9 cellular contexts compared by ENCODE assay signal in the genomic region with DNA sequence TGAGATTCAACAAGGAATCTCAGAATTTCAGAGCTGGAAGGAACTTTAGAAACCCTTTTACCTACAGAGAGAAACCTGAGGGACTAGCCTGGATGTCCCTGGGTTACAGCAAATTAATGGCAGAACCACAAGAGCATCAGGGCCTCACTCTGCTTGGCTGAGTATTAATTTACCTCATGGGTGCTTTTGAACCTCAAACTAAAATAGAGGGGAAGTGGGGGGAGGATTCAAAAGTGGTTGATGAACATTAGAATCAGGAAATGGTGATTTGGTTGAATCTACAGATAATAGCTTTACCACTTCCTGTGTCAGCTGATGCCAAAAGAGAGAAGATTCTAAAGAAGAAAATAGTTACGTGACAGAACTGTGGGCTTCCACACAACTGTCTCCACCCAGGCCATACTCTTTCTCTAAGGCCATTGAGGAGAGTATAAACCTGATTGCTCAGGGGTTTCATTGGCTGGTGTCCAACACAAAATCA. TPM values are rescaled to one million over a fixed set of nuclear protein-coding genes. Genes with fewer than 3 reads are reported as not detected.
DNase-seq lines count a peak whose midpoint lies in the region; ATAC-seq and TF ChIP-seq lines count a peak whose summit lies in the region.
"Had no signal": no experiment of that assay in that cellular context is flagged by ENCODE, and none has a peak within 500 bp of the region (broad histone marks: within the 10 kb centered on the region; RNA-seq: fewer than 3 reads in every experiment).

No MANE protein-coding gene starts in this region.

- H2AFZ ChIP-seq in mammary epithelial cell (ENCODE audit: low read depth, low read length) = peak overlapping the region; percentile 26
- no peak overlapping the region for H2AFZ ChIP-seq in SU-DHL-6 (ENCODE audit: low read depth, low read length, severe bottlenecking)

- no peak overlapping the region for H3K9ac ChIP-seq in mammary epithelial cell (ENCODE audit: insufficient read depth, low read length)
- no peak overlapping the region for H3K9ac ChIP-seq in SU-DHL-6 (ENCODE audit: low read length)

- H3K79me2 ChIP-seq in mammary epithelial cell (ENCODE audit: insufficient read depth, low read length) (no peaks in the 10 kb centered on the region), SU-DHL-6 (ENCODE audit: insufficient read depth, low read length) (no peaks in the 10 kb centered on the region)

- H3K9me3 ChIP-seq in mammary epithelial cell (replicated peaks; ENCODE audit: insufficient read depth, low read length) (no peaks in the 10 kb centered on the region), SU-DHL-6 (ENCODE audit: insufficient read depth, low read length) (no peaks in the 10 kb centered on the region)

- no peak overlapping the region for H3K4me2 ChIP-seq in mammary epithelial cell (ENCODE audit: insufficient read depth, low read depth, low read length)
- H3K4me2 ChIP-seq in SU-DHL-6 (ENCODE audit: low read depth, low read length, poor library complexity, severe bottlenecking) = peak overlapping the region; percentile 43

- CTCF ChIA-PET in mammary epithelial cell (lab: Charles Lee; ENCODE audit: low non-redundant PET) (interaction anchor here (0.6 kb wide), 1 partner anchor 66 kb away, joined by 3 read pairs; no protein-coding TSS in a partner anchor), MCF 10A (lab: Yijun Ruan, JAX) (interaction anchor here (0.9 to 1.0 kb wide), 2 partner anchors 13 to 90 kb away, joined by 3 to 4 read pairs; no protein-coding TSS in a partner anchor)

- H3K9me3 Mint-ChIP-seq in MCF 10A (ENCODE audit: unreplicated experiment) (peaks cover 8% of the 10 kb centered on the region), type B pancreatic cell (peaks cover 15% of the 10 kb centered on the region)
- peaks cover 10% of the 10 kb centered on the region for H3K9me3 Mint-ChIP-seq in stimulated activated naive CD8-positive, alpha-beta T cell treated with anti-CD3 and anti-CD28 coated beads, Interleukin-15, Interleukin-2, amounts not matched to agents 100 ng/mL and 50 ng/mL, for 24 hours

- dilution Hi-C loops in mammary epithelial cell (cut with HindIII; ENCODE audit: low sequenced_read_pairs) = loop anchor here (5.0 kb wide), 1 partner anchor 84 kb away; no protein-coding TSS in a partner anchor

- H3K27ac ChIP-seq in mammary epithelial cell (ENCODE audit: insufficient read depth, low read depth, low read length) (no peak overlapping the region), SU-DHL-6 (ENCODE audit: low read depth, low read length) (peak overlapping the region; percentile 31)

- H4K20me1 ChIP-seq in mammary epithelial cell (ENCODE audit: insufficient read depth, low read length) = no peaks in the 10 kb centered on the region
- H4K20me1 ChIP-seq in SU-DHL-6 (ENCODE audit: low read depth, low read length) = no peaks in the 10 kb centered on the region

- in situ Hi-C loops in mammary epithelial cell (cut with MboI; ENCODE audit: low sequenced_read_pairs in 2 of 2) = no loop called here

- H3K4me3 Mint-ChIP-seq in MCF 10A (ENCODE audit: unreplicated experiment) (no peak overlapping the region), type B pancreatic cell (no peak overlapping the region)
- peak overlapping the region; percentile 28 for H3K4me3 Mint-ChIP-seq in stimulated activated naive CD8-positive, alpha-beta T cell treated with anti-CD3 and anti-CD28 coated beads, Interleukin-15, Interleukin-2, amounts not matched to agents 100 ng/mL and 50 ng/mL, for 24 hours

- TF ChIP-seq CTCF in mammary epithelial cell (conservative IDR thresholded peaks at IDR 0.05 in 1 of 2, IDR thresholded peaks at IDR 0.05 in 1 of 2; ENCODE audit: extremely low read depth in 1 of 2, insufficient read depth in 1 of 2, low read depth in 1 of 2, low read length in 2 of 2) (no peak), MCF 10A (IDR thresholded peaks at IDR 0.05; ENCODE audit: unreplicated experiment) (no peak), SU-DHL-6 (IDR thresholded peaks at IDR 0.05; ENCODE audit: insufficient read depth, low read length, poor library complexity, severe bottlenecking) (no peak), type B pancreatic cell (conservative IDR thresholded peaks at IDR 0.05) (no peak)

- H3K36me3 ChIP-seq in mammary epithelial cell (ENCODE audit: insufficient read depth, low read length) = no peaks in the 10 kb centered on the region
- no peaks in the 10 kb centered on the region for H3K36me3 ChIP-seq in SU-DHL-6 (ENCODE audit: low read length)

- H3F3A ChIP-seq in SU-DHL-6 (ENCODE audit: insufficient read depth) = no peaks in the 10 kb centered on the region

- WGBS in mammary epithelial cell (ENCODE audit: low coverage, missing lambda C conversion rate) = 100% methylated on average over 1 of the region's 1 CpG

- DNase-seq in mammary epithelial cell = no peak
- no peak for DNase-seq in MCF 10A (ENCODE audit: unreplicated experiment)
- DNase-seq in NCI-H2029 (lab: John Stamatoyannopoulos, UW) = no peak
- no peak for DNase-seq in type B pancreatic cell (ENCODE audit: extremely low spot score, unreplicated experiment)
- DNase-seq in ureter (ENCODE audit: low spot score) = no peak
- DNase-seq: left cardiac atrium had no signal

- H3K27me3 ChIP-seq in mammary epithelial cell (ENCODE audit: insufficient read depth, low read length) (no peaks in the 10 kb centered on the region), SU-DHL-6 (ENCODE audit: low read length) (no peaks in the 10 kb centered on the region)

- H3K27ac Mint-ChIP-seq in MCF 10A (ENCODE audit: low read depth, unreplicated experiment) (no peak overlapping the region), type B pancreatic cell (no peak overlapping the region)
- H3K27ac Mint-ChIP-seq in stimulated activated naive CD8-positive, alpha-beta T cell treated with anti-CD3 and anti-CD28 coated beads, Interleukin-15, Interleukin-2, amounts not matched to agents 100 ng/mL and 50 ng/mL, for 24 hours = peak overlapping the region; percentile 95

- POLR2A ChIA-PET in MCF 10A (lab: Yijun Ruan, JAX) = interaction anchor here (1.1 kb wide), 1 partner anchor 15 kb away, joined by 3 read pairs; no protein-coding TSS in a partner anchor

- ATAC-seq in HG02973 (IDR thresholded peaks at IDR 0.05; ENCODE audit: unreplicated experiment) = peak; percentile 50

- H3K36me3 Mint-ChIP-seq in MCF 10A (ENCODE audit: insufficient read depth, unreplicated experiment) = no peaks in the 10 kb centered on the region
- H3K36me3 Mint-ChIP-seq in stimulated activated naive CD8-positive, alpha-beta T cell treated with anti-CD3 and anti-CD28 coated beads, Interleukin-15, Interleukin-2, amounts not matched to agents 100 ng/mL and 50 ng/mL, for 24 hours (ENCODE audit: low read depth) = peaks cover 4% of the 10 kb centered on the region
- no peaks in the 10 kb centered on the region for H3K36me3 Mint-ChIP-seq in type B pancreatic cell

- H3K9me2 ChIP-seq in SU-DHL-6 (replicated peaks; ENCODE audit: insufficient read depth, low read length) = no peaks in the 10 kb centered on the region

- intact Hi-C loops in mammary epithelial cell (cut with micrococcal nuclease) = no loop called here
- intact Hi-C loops in MCF 10A (cut with micrococcal nuclease) = no loop called here

- H3K4me1 Mint-ChIP-seq in MCF 10A (ENCODE audit: insufficient read depth, unreplicated experiment) (peaks cover 6% of the 10 kb centered on the region), type B pancreatic cell (ENCODE audit: unreplicated experiment) (peaks cover 31% of the 10 kb centered on the region)
- H3K4me1 Mint-ChIP-seq in stimulated activated naive CD8-positive, alpha-beta T cell treated with anti-CD3 and anti-CD28 coated beads, Interleukin-15, Interleukin-2, amounts not matched to agents 100 ng/mL and 50 ng/mL, for 24 hours (ENCODE audit: low read depth) = peaks cover 97% of the 10 kb centered on the region

- H3K27me3 Mint-ChIP-seq in MCF 10A (ENCODE audit: insufficient read depth, unreplicated experiment) (peaks cover 12% of the 10 kb centered on the region), type B pancreatic cell (peaks cover 29% of the 10 kb centered on the region)
- no peaks in the 10 kb centered on the region for H3K27me3 Mint-ChIP-seq in stimulated activated naive CD8-positive, alpha-beta T cell treated with anti-CD3 and anti-CD28 coated beads, Interleukin-15, Interleukin-2, amounts not matched to agents 100 ng/mL and 50 ng/mL, for 24 hours

- no peaks in the 10 kb centered on the region for H3K4me1 ChIP-seq in mammary epithelial cell (ENCODE audit: insufficient read depth, low read length)

- H3K4me3 ChIP-seq in mammary epithelial cell (replicated peaks in 1 of 3; ENCODE audit: insufficient read depth in 1 of 3, low read depth in 2 of 3, low read length in 3 of 3) (no peak overlapping the region), SU-DHL-6 (ENCODE audit: insufficient read depth, low read length, poor library complexity, severe bottlenecking) (peak overlapping the region; percentile 1)

- BruUV-seq in mammary epithelial cell (replicated peaks; lab: Mats Ljungman, UMichigan) = no TSS peak
- BruUV-seq in MCF 10A (replicated peaks; lab: Mats Ljungman, UMichigan) = no TSS peak

RNA-seq across cellular contexts. Expression of a gene that starts 11.3 kb away (rescaled TPM):
- not detected for total RNA-seq in mammary epithelial cell
- 0.08 TPM for polyA plus RNA-seq in mammary epithelial cell
- polyA minus RNA-seq in mammary epithelial cell = not detected
- not detected in 2 replicates for total RNA-seq in MCF 10A (2022)
- total RNA-seq in type B pancreatic cell (ENCODE audit: low replicate concordance) = 0.43 and 0.79 TPM in 2 replicates
- 25.4 TPM for total RNA-seq in ureter

Comparison
In these comparisons a context has a peak if more than half of its experiments do, and no peak if none do; other contexts are left out.
1. RNA of a gene that starts 11.3 kb away (total RNA-seq): 25.4 TPM in ureter (single experiment); 0.43 to 0.79 TPM in type B pancreatic cell, not detected in mammary epithelial cell and not detected in MCF 10A; every median in the first group is over 10 times any median in the second.